ENCODE assay signal across 11 cellular contexts in genomic region chr1:204294371-204294770, GRCh38.
DNase-seq lines count a peak whose midpoint lies in the region; ATAC-seq, FAIRE-seq and TF ChIP-seq lines count a peak whose summit lies in the region.
"Had no signal": no experiment of that assay in that cellular context is flagged by ENCODE, and none has a peak within 500 bp of the region (broad histone marks: within the 10 kb centered on the region; RNA-seq: fewer than 3 reads in every experiment).

No MANE protein-coding gene starts in this region.

- no peak overlapping the region for H2AFZ ChIP-seq in PC-3 (ENCODE audit: low read length)

- H3K4me2 ChIP-seq in A549 = peak overlapping the region; percentile 57
- peak overlapping the region; percentile 46 for H3K4me2 ChIP-seq in PC-3 (ENCODE audit: low read length)

- POLR2A ChIA-PET in A549 (lab: Yijun Ruan, JAX) (no interaction called here), PC-3 (lab: Charles Lee; ENCODE audit: unreplicated experiment) (interaction anchor here (0.6 kb wide), 1 partner anchor 13 kb away, joined by 6 read pairs; no protein-coding TSS in a partner anchor)

- ATAC-seq in A549 = peak; percentile 82 to 86
- peak; percentile 84 for ATAC-seq in PC-3
- ATAC-seq in HG03439 (IDR thresholded peaks at IDR 0.05; ENCODE audit: unreplicated experiment) = no peak

- TF ChIP-seq POLR2A in A549 (IDR thresholded peaks at IDR 0.05; ENCODE audit: low read length) = no peak

- 3% methylated on average over 6 of the region's 6 CpGs for WGBS in A549 (ENCODE audit: missing lambda C conversion rate)

- peak in 1 of 2 experiments; percentile 32; a peak in 1 of 5 replicates for TF ChIP-seq RAD21 in A549 (conservative IDR thresholded peaks at IDR 0.05 in 1 of 2, IDR thresholded peaks at IDR 0.05 in 1 of 2)

- H3K79me2 ChIP-seq in PC-3 (ENCODE audit: low read length) = peaks cover 62% of the 10 kb centered on the region

- DNase-seq in A549 (ENCODE audit: low read depth in 1 of 2, low spot score in 1 of 2) = peak; percentile 64 to 67
- peak; percentile 98 for DNase-seq in PC-3
- DNase-seq in fibroblast of gingiva (ENCODE audit: low read depth) = peak; percentile 87
- DNase-seq in myocyte (ENCODE audit: low read depth) = peak; percentile 87
- DNase-seq in caudate nucleus (lab: John Stamatoyannopoulos, UW) = no peak
- DNase-seq in activated T-cell treated with anti-CD3 and anti-CD28 coated beads for 4 hours = no peak
- DNase-seq in NCI-H2081 (lab: John Stamatoyannopoulos, UW) = no peak
- DNase-seq: NCI-H1092; stimulated activated CD4-positive, alpha-beta T cell treated with anti-CD3 and anti-CD28 coated beads, Interleukin-4, amount 100 ng/mL, for 1 hour had no signal

- H3K9me2 ChIP-seq in PC-3 (replicated peaks; ENCODE audit: low read length) = no peaks in the 10 kb centered on the region

- H3K27me3 ChIP-seq in PC-3 (ENCODE audit: low read length) = no peaks in the 10 kb centered on the region

- CTCF ChIA-PET in A549 (lab: Yijun Ruan, JAX) = interaction anchor here (1.0 to 1.1 kb wide), 2 partner anchors 37 to 70 kb away, joined by 3 to 7 read pairs; no protein-coding TSS in a partner anchor
- CTCF ChIA-PET in PC-3 (lab: Charles Lee) = interaction anchor here (0.5 to 0.6 kb wide), 2 partner anchors 88 to 497 kb away, joined by 3 to 5 read pairs; no protein-coding TSS in a partner anchor

- H3K36me3 ChIP-seq in PC-3 (ENCODE audit: low read depth, low read length) = 0 out of 2 replicates have a peak, but pooled peaks cover 2% of the 10 kb centered on the region

- FAIRE-seq in A549 (lab: Jason Lieb, UNC) = peak; percentile 73
- FAIRE-seq: A204.1 had no signal

- intact Hi-C loops in PC-3 (cut with micrococcal nuclease) = no loop called here

- H3F3A ChIP-seq in PC-3 (ENCODE audit: low read length, unreplicated experiment) = no peaks in the 10 kb centered on the region

- no peak overlapping the region for H3K9ac ChIP-seq in PC-3 (ENCODE audit: low read length)

- H3K27ac ChIP-seq in A549 = peak overlapping the region; percentile 36 to 78
- peak overlapping the region; percentile 48 for H3K27ac ChIP-seq in PC-3 (ENCODE audit: low read length)
- no peak overlapping the region for H3K27ac ChIP-seq in caudate nucleus (ENCODE audit: low read depth, low read length)

- peaks cover 48% of the 10 kb centered on the region for H3K4me1 ChIP-seq in A549
- H3K4me1 ChIP-seq in PC-3 (ENCODE audit: insufficient read depth, low read length) = peaks cover 32% of the 10 kb centered on the region

- no peak overlapping the region for H3K4me3 ChIP-seq in A549
- H3K4me3 ChIP-seq in PC-3 (ENCODE audit: low read length) = no peak overlapping the region

- TF ChIP-seq EP300 in A549 (IDR thresholded peaks at IDR 0.05) = peak in 1 of 2 experiments; percentile 64; a peak in 2 of 5 replicates

- BruUV-seq in PC-3 (replicated peaks; lab: Mats Ljungman, UMichigan) = no TSS peak

- TF ChIP-seq CTCF in A549 (IDR thresholded peaks at IDR 0.05) (no peak), PC-3 (conservative IDR thresholded peaks at IDR 0.05; ENCODE audit: low read depth, low read length) (no peak)

- no peaks in the 10 kb centered on the region for H4K20me1 ChIP-seq in PC-3 (ENCODE audit: low read length)

- H3K9me3 ChIP-seq in A549 (no peaks in the 10 kb centered on the region), PC-3 (ENCODE audit: low read length) (no peaks in the 10 kb centered on the region)

TF ChIP-seq in A549, 52 proteins besides CTCF, POLR2A, EP300 and RAD21 (continues in another document):
- TF ChIP-seq SMC3 (IDR thresholded peaks at IDR 0.05) (peak; percentile 38; the same call in 2 of the 3 replicates), E2F6 (IDR thresholded peaks at IDR 0.05; ENCODE audit: borderline replicate concordance, low read depth) (no peak), TP53 (CRISPR knock-in tag; IDR thresholded peaks at IDR 0.05) (no peak), HEYL (CRISPR knock-in tag; IDR thresholded peaks at IDR 0.05) (no peak), HMGXB4 (CRISPR knock-in tag; IDR thresholded peaks at IDR 0.05; ENCODE audit: borderline replicate concordance) (no peak), SREBF2 (IDR thresholded peaks at IDR 0.05) (no peak), ZSCAN20 (CRISPR knock-in tag; IDR thresholded peaks at IDR 0.05) (no peak), GATA3 (IDR thresholded peaks at IDR 0.05; ENCODE audit: borderline replicate concordance) (peak; percentile 72; the same call in 1 of the 2 replicates), NPAS2 (CRISPR knock-in tag; IDR thresholded peaks at IDR 0.05; ENCODE audit: borderline replicate concordance) (no peak), CHD2 (IDR thresholded peaks at IDR 0.05; ENCODE audit: low read length, partially characterized antibody) (no peak), KDM5A (IDR thresholded peaks at IDR 0.05) (no peak), PHF8 (IDR thresholded peaks at IDR 0.05; ENCODE audit: borderline replicate concordance, low read depth) (no peak), NR3C1 (IDR thresholded peaks at IDR 0.05) (no peak), USF2 (IDR thresholded peaks at IDR 0.05) (no peak), MYC (IDR thresholded peaks at IDR 0.05; ENCODE audit: borderline replicate concordance, low read length) (no peak), HES2 (IDR thresholded peaks at IDR 0.05) (no peak), HOXA7 (CRISPR knock-in tag; IDR thresholded peaks at IDR 0.05) (no peak), ESRRA (IDR thresholded peaks at IDR 0.05; ENCODE audit: borderline replicate concordance, low read length) (no peak), ZFP36 (IDR thresholded peaks at IDR 0.05; ENCODE audit: borderline replicate concordance, partially characterized antibody) (no peak), CHD4 (IDR thresholded peaks at IDR 0.05; ENCODE audit: borderline replicate concordance) (no peak), HDAC2 (IDR thresholded peaks at IDR 0.05) (no peak), HOXB5 (CRISPR knock-in tag; IDR thresholded peaks at IDR 0.05) (no peak), PBX3 (IDR thresholded peaks at IDR 0.05) (no peak), JUNB (IDR thresholded peaks at IDR 0.05) (peak; percentile 85), BHLHE40 (IDR thresholded peaks at IDR 0.05; ENCODE audit: low read depth, low read length) (no peak), POLR2AphosphoS2 (conservative IDR thresholded peaks at IDR 0.05; ENCODE audit: low read length) (no peak), TFCP2L1 (CRISPR knock-in tag; IDR thresholded peaks at IDR 0.05) (no peak), RNF2 (IDR thresholded peaks at IDR 0.05; ENCODE audit: borderline replicate concordance, low read depth) (no peak), MAZ (IDR thresholded peaks at IDR 0.05; ENCODE audit: borderline replicate concordance, low read depth, low read length) (no peak), ZNF302 (CRISPR knock-in tag; IDR thresholded peaks at IDR 0.05) (no peak), EHF (CRISPR knock-in tag; IDR thresholded peaks at IDR 0.05) (no peak)

Comparison
In these comparisons a context has a peak if more than half of its experiments do, and no peak if none do; other contexts are left out.
1. DNase-seq: peak in A549 (2 of 2), PC-3 (single experiment), fibroblast of gingiva (single experiment) and myocyte (single experiment); none in caudate nucleus (0 of 61), activated T-cell treated with anti-CD3 and anti-CD28 coated beads for 4 hours (single experiment) and NCI-H2081 (0 of 2).